In genomic region chr1:27609618-27610240, GRCh38 we compare ENCODE assay signal across 1 cellular context.
TF ChIP-seq lines count a peak whose summit lies in the region.

No MANE protein-coding gene starts in this region.

TF ChIP-seq in GM12878, 131 proteins besides CTCF, POLR2A, EP300 and RAD21 (continued from another document and continues in another):
- TF ChIP-seq CEBPZ (IDR thresholded peaks at IDR 0.05; ENCODE audit: low read depth, low read length) (no peak), ZZZ3 (IDR thresholded peaks at IDR 0.05; ENCODE audit: control insufficient read depth, insufficient read length, low read depth) (no peak), ZNF217 (IDR thresholded peaks at IDR 0.05) (no peak), FOXM1 (IDR thresholded peaks at IDR 0.05; ENCODE audit: low read depth, low read length) (peak; percentile 41; the same call in 1 of the 2 replicates), ZBED1 (IDR thresholded peaks at IDR 0.05; ENCODE audit: borderline replicate concordance) (no peak), BACH1 (IDR thresholded peaks at IDR 0.05; ENCODE audit: borderline replicate concordance) (no peak), KDM1A (IDR thresholded peaks at IDR 0.05; ENCODE audit: borderline replicate concordance) (no peak), MYB (IDR thresholded peaks at IDR 0.05; ENCODE audit: borderline replicate concordance, low read depth, low read length) (no peak), SIX5 (IDR thresholded peaks at IDR 0.05; ENCODE audit: low read depth, low read length, severe bottlenecking) (no peak), BCL11A (IDR thresholded peaks at IDR 0.05; ENCODE audit: low read depth, low read length) (peak; percentile 57; the same call in 1 of the 2 replicates), MLLT1 (IDR thresholded peaks at IDR 0.05) (no peak; the same call in 1 of the 2 replicates), SPI1 (IDR thresholded peaks at IDR 0.05; ENCODE audit: borderline replicate concordance, insufficient read depth, low read depth, low read length) (no peak), HCFC1 (IDR thresholded peaks at IDR 0.05; ENCODE audit: low read length) (no peak), CEBPB (IDR thresholded peaks at IDR 0.05; ENCODE audit: borderline replicate concordance in 1 of 2, low read depth in 2 of 2, low read length in 2 of 2) (no peak), SMAD1 (IDR thresholded peaks at IDR 0.05; ENCODE audit: low read depth, partially characterized antibody) (no peak), CHD2 (IDR thresholded peaks at IDR 0.05; ENCODE audit: borderline replicate concordance, low read depth, low read length) (no peak), IKZF2 (IDR thresholded peaks at IDR 0.05) (peak in 1 of 2 experiments; percentile 37; a peak in 1 of 4 replicates), CREM (IDR thresholded peaks at IDR 0.05; ENCODE audit: low read depth) (peak; percentile 22; the same call in 1 of the 2 replicates), IRF4 (IDR thresholded peaks at IDR 0.05; ENCODE audit: low read depth, low read length) (no peak), PRDM15 (CRISPR knock-in tag; IDR thresholded peaks at IDR 0.05) (no peak), MTA2 (IDR thresholded peaks at IDR 0.05; ENCODE audit: low read depth) (peak; percentile 84), GATAD2B (conservative IDR thresholded peaks at IDR 0.05; ENCODE audit: low read depth) (no peak; the same call in 1 of the 2 replicates), SUZ12 (IDR thresholded peaks at IDR 0.05; ENCODE audit: unreplicated experiment) (no peak), MTA3 (IDR thresholded peaks at IDR 0.05; ENCODE audit: borderline replicate concordance, low read length) (peak; percentile 59; the same call in 1 of the 2 replicates), PML (IDR thresholded peaks at IDR 0.05; ENCODE audit: low read length) (0 out of 2 replicates have a peak, but pooled peaks have one; percentile 40)
- TF ChIP-seq, protein P1, sequence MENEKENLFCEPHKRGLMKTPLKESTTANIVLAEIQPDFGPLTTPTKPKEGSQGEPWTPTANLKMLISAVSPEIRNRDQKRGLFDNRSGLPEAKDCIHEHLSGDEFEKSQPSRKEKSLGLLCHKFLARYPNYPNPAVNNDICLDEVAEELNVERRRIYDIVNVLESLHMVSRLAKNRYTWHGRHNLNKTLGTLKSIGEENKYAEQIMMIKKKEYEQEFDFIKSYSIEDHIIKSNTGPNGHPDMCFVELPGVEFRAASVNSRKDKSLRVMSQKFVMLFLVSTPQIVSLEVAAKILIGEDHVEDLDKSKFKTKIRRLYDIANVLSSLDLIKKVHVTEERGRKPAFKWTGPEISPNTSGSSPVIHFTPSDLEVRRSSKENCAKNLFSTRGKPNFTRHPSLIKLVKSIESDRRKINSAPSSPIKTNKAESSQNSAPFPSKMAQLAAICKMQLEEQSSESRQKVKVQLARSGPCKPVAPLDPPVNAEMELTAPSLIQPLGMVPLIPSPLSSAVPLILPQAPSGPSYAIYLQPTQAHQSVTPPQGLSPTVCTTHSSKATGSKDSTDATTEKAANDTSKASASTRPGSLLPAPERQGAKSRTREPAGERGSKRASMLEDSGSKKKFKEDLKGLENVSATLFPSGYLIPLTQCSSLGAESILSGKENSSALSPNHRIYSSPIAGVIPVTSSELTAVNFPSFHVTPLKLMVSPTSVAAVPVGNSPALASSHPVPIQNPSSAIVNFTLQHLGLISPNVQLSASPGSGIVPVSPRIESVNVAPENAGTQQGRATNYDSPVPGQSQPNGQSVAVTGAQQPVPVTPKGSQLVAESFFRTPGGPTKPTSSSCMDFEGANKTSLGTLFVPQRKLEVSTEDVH (IDR thresholded peaks at IDR 0.05; ENCODE audit: low read depth, partially characterized antibody): no peak
- TF ChIP-seq, protein P2, sequence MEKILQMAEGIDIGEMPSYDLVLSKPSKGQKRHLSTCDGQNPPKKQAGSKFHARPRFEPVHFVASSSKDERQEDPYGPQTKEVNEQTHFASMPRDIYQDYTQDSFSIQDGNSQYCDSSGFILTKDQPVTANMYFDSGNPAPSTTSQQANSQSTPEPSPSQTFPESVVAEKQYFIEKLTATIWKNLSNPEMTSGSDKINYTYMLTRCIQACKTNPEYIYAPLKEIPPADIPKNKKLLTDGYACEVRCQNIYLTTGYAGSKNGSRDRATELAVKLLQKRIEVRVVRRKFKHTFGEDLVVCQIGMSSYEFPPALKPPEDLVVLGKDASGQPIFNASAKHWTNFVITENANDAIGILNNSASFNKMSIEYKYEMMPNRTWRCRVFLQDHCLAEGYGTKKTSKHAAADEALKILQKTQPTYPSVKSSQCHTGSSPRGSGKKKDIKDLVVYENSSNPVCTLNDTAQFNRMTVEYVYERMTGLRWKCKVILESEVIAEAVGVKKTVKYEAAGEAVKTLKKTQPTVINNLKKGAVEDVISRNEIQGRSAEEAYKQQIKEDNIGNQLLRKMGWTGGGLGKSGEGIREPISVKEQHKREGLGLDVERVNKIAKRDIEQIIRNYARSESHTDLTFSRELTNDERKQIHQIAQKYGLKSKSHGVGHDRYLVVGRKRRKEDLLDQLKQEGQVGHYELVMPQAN (conservative IDR thresholded peaks at IDR 0.05): no peak
- TF ChIP-seq, protein P3, sequence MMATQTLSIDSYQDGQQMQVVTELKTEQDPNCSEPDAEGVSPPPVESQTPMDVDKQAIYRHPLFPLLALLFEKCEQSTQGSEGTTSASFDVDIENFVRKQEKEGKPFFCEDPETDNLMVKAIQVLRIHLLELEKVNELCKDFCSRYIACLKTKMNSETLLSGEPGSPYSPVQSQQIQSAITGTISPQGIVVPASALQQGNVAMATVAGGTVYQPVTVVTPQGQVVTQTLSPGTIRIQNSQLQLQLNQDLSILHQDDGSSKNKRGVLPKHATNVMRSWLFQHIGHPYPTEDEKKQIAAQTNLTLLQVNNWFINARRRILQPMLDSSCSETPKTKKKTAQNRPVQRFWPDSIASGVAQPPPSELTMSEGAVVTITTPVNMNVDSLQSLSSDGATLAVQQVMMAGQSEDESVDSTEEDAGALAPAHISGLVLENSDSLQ (IDR thresholded peaks at IDR 0.05): no peak
- TF ChIP-seq, protein P4, sequence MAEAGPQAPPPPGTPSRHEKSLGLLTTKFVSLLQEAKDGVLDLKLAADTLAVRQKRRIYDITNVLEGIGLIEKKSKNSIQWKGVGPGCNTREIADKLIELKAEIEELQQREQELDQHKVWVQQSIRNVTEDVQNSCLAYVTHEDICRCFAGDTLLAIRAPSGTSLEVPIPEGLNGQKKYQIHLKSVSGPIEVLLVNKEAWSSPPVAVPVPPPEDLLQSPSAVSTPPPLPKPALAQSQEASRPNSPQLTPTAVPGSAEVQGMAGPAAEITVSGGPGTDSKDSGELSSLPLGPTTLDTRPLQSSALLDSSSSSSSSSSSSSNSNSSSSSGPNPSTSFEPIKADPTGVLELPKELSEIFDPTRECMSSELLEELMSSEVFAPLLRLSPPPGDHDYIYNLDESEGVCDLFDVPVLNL (IDR thresholded peaks at IDR 0.05; ENCODE audit: low read depth, low read length): no peak
- TF ChIP-seq, protein P5, sequence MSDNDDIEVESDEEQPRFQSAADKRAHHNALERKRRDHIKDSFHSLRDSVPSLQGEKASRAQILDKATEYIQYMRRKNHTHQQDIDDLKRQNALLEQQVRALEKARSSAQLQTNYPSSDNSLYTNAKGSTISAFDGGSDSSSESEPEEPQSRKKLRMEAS (IDR thresholded peaks at IDR 0.05; ENCODE audit: low read depth, low read length): no peak
- TF ChIP-seq, protein P6, sequence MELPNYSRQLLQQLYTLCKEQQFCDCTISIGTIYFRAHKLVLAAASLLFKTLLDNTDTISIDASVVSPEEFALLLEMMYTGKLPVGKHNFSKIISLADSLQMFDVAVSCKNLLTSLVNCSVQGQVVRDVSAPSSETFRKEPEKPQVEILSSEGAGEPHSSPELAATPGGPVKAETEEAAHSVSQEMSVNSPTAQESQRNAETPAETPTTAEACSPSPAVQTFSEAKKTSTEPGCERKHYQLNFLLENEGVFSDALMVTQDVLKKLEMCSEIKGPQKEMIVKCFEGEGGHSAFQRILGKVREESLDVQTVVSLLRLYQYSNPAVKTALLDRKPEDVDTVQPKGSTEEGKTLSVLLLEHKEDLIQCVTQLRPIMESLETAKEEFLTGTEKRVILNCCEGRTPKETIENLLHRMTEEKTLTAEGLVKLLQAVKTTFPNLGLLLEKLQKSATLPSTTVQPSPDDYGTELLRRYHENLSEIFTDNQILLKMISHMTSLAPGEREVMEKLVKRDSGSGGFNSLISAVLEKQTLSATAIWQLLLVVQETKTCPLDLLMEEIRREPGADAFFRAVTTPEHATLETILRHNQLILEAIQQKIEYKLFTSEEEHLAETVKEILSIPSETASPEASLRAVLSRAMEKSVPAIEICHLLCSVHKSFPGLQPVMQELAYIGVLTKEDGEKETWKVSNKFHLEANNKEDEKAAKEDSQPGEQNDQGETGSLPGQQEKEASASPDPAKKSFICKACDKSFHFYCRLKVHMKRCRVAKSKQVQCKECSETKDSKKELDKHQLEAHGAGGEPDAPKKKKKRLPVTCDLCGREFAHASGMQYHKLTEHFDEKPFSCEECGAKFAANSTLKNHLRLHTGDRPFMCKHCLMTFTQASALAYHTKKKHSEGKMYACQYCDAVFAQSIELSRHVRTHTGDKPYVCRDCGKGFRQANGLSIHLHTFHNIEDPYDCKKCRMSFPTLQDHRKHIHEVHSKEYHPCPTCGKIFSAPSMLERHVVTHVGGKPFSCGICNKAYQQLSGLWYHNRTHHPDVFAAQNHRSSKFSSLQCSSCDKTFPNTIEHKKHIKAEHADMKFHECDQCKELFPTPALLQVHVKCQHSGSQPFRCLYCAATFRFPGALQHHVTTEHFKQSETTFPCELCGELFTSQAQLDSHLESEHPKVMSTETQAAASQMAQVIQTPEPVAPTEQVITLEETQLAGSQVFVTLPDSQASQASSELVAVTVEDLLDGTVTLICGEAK (IDR thresholded peaks at IDR 0.05; ENCODE audit: borderline replicate concordance): no peak
- TF ChIP-seq, protein P7, sequence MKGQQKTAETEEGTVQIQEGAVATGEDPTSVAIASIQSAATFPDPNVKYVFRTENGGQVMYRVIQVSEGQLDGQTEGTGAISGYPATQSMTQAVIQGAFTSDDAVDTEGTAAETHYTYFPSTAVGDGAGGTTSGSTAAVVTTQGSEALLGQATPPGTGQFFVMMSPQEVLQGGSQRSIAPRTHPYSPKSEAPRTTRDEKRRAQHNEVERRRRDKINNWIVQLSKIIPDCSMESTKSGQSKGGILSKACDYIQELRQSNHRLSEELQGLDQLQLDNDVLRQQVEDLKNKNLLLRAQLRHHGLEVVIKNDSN (IDR thresholded peaks at IDR 0.05; ENCODE audit: borderline replicate concordance, extremely low read length, insufficient read depth, low read depth, low read length): no peak
- TF ChIP-seq, protein P8, sequence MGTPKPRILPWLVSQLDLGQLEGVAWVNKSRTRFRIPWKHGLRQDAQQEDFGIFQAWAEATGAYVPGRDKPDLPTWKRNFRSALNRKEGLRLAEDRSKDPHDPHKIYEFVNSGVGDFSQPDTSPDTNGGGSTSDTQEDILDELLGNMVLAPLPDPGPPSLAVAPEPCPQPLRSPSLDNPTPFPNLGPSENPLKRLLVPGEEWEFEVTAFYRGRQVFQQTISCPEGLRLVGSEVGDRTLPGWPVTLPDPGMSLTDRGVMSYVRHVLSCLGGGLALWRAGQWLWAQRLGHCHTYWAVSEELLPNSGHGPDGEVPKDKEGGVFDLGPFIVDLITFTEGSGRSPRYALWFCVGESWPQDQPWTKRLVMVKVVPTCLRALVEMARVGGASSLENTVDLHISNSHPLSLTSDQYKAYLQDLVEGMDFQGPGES (IDR thresholded peaks at IDR 0.05): no peak
